9 cellular contexts compared by ENCODE assay signal in the genomic region with DNA sequence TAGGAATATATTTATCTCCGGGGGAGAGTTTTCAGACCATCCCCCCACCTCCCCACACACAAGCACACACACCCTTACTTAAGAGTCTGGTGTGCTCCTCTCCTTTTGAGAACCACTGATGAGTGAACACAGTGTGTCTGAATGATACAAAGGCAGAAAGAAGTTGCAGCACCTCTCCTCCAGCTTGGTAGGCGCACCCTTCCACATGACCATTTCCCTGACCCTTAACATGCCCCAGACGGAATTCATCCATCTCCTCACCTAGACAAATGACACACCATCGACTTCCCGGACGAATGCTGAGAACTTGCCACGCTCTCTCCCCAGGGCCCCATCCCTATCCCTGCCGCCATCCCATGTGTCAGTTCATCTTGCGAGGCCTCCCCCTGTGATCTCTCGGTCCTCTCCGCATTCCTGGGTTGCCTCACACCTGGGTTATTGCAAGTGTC. TPM values are rescaled to one million over a fixed set of nuclear protein-coding genes. Genes with fewer than 3 reads are reported as not detected.
DNase-seq lines count a peak whose midpoint lies in the region; ATAC-seq, FAIRE-seq and TF ChIP-seq lines count a peak whose summit lies in the region.
"Had no signal": no experiment of that assay in that cellular context is flagged by ENCODE, and none has a peak within 500 bp of the region (broad histone marks: within the 10 kb centered on the region; RNA-seq: fewer than 3 reads in every experiment).

No MANE protein-coding gene starts in this region.

- TF ChIP-seq POLR2A in HepG2 (IDR thresholded peaks at IDR 0.05; ENCODE audit: insufficient read depth in 1 of 2, low read depth in 2 of 2, low read length in 2 of 2) (no peak), transverse colon (IDR thresholded peaks at IDR 0.05) (no peak)

- no TSS peak for BruUV-seq in HepG2 (replicated peaks; lab: Mats Ljungman, UMichigan)

- no peak overlapping the region for H2AFZ ChIP-seq in SK-N-SH (ENCODE audit: low read depth)
- no peak overlapping the region for H2AFZ ChIP-seq in HepG2 (ENCODE audit: low read length)

- H3K9me3 ChIP-seq in SK-N-SH (no peaks in the 10 kb centered on the region), HepG2 (ENCODE audit: low read length) (no peaks in the 10 kb centered on the region), transverse colon (no peaks in the 10 kb centered on the region)

- TF ChIP-seq CTCF in SK-N-SH (IDR thresholded peaks at IDR 0.05), result no peak
- TF ChIP-seq CTCF in astrocyte of the spinal cord (IDR thresholded peaks at IDR 0.05; ENCODE audit: low read depth, low read length), result no peak
- TF ChIP-seq CTCF in HepG2 (CRISPR knock-in tag; IDR thresholded peaks at IDR 0.05), result no peak
- TF ChIP-seq CTCF in transverse colon (IDR thresholded peaks at IDR 0.05), result no peak

- CTCF ChIA-PET in SK-N-SH (lab: Yijun Ruan, JAX) (interaction anchor here (1.2 to 2.6 kb wide), 3 partner anchors 12 to 127 kb away, joined by 3 to 9 read pairs (median 4); no protein-coding TSS in a partner anchor), HepG2 (lab: Yijun Ruan, JAX; ENCODE audit: low intra/inter-chr PET ratio, low total read pairs) (no interaction called here)

- intact Hi-C loops in HepG2 (cut with micrococcal nuclease; ENCODE audit: unreplicated experiment) (loop anchor here (2.0 to 10.0 kb wide), 3 partner anchors 39 to 127 kb away; no protein-coding TSS in a partner anchor), transverse colon (cut with DNase I; ENCODE audit: low total_unique reads) (loop anchor here (5.0 to 10.0 kb wide), 2 partner anchors 44 to 217 kb away; partner anchors contain the start of genes IFFO1 and LTBR)

- in situ Hi-C loops in astrocyte of the spinal cord (cut with HindIII; ENCODE audit: low sequenced_read_pairs), result no loop called here
- in situ Hi-C loops in HepG2 (cut with HindIII; ENCODE audit: extremely low pct_ligation_motif_present, low pct_unique_long_range_greater_than_20kb), result loop anchor here (5.0 kb wide), 1 partner anchor 34 kb away; no protein-coding TSS in a partner anchor
- in situ Hi-C loops in transverse colon (cut with MboI; ENCODE audit: low pct_ligation_motif_present in 1 of 4, low pct_unique_long_range_greater_than_20kb in 1 of 4, low sequenced_read_pairs in 3 of 4), result loop anchor here in 3 of 4 donors (10.0 to 25.0 kb wide), 3 partner anchors 117 to 199 kb away; partner anchors contain the start of genes TAPBPL (in 3 of the 3), VAMP1 (in 2 of the 3) and GAPDH (in 1 of the 3)

- peaks cover 45% of the 10 kb centered on the region for H3F3A ChIP-seq in SK-N-SH (replicated peaks; ENCODE audit: insufficient read depth)

- WGBS in SK-N-SH (ENCODE audit: low lambda C conversion rate), result 66% methylated on average over 11 of the region's 11 CpGs
- 40% methylated on average over 11 of the region's 11 CpGs for WGBS in HepG2 (ENCODE audit: low lambda C conversion rate)
- 43 to 55% methylated on average over 10 to 11 of the region's 11 CpGs for WGBS in transverse colon (ENCODE audit: low coverage in 1 of 2), 2 donors

- H3K27ac ChIP-seq in SK-N-SH (ENCODE audit: low read depth in 2 of 2, low read length in 1 of 2), result peak overlapping the region; percentile 96 to 100
- H3K27ac ChIP-seq in HepG2 (ENCODE audit: extremely low read length, insufficient read depth, low read length), result peak overlapping the region; percentile 97
- peak overlapping the region; percentile 94 to 99 (median 98) for H3K27ac ChIP-seq in transverse colon

- no peak for TF ChIP-seq RAD21 in SK-N-SH (IDR thresholded peaks at IDR 0.05; ENCODE audit: low read length)
- TF ChIP-seq RAD21 in HepG2 (CRISPR knock-in tag; IDR thresholded peaks at IDR 0.05), result no peak

- no peak for FAIRE-seq in HepG2 (lab: Jason Lieb, UNC)

- H3K4me2 ChIP-seq in SK-N-SH (peak overlapping the region; percentile 88; the same call in 1 of the 2 replicates), HepG2 (ENCODE audit: low read depth, low read length) (peak overlapping the region; percentile 96)

- H4K20me1 ChIP-seq in SK-N-SH (ENCODE audit: insufficient read depth), result peaks cover 9% of the 10 kb centered on the region; the same call in 1 of the 2 replicates
- H4K20me1 ChIP-seq in HepG2 (ENCODE audit: insufficient read depth, low read length), result no peaks in the 10 kb centered on the region; the same call in 1 of the 2 replicates

- no peak overlapping the region for H3K9ac ChIP-seq in SK-N-SH
- H3K9ac ChIP-seq in HepG2 (ENCODE audit: insufficient read depth, low read depth, low read length), result peak overlapping the region; percentile 95

- ATAC-seq in SK-N-SH treated with all-trans-retinoic acid at 6 μM for 48 hours (no peak), HepG2 (no peak), GM21423 (IDR thresholded peaks at IDR 0.05; ENCODE audit: unreplicated experiment) (no peak)

- POLR2A ChIA-PET in SK-N-SH (lab: Yijun Ruan, JAX), result no interaction called here
- POLR2A ChIA-PET in HepG2 (lab: Yijun Ruan, JAX), result interaction anchor here (0.6 to 11.0 kb wide), 7 partner anchors 7 to 44 kb away, joined by 3 to 278 read pairs (median 72); partner anchors contain the start of gene SCNN1A

- DNase-seq in SK-N-SH (no peak), astrocyte of the spinal cord (ENCODE audit: low read depth, low spot score) (no peak), HepG2 (ENCODE audit: low spot score) (peak; percentile 30), transverse colon (no peak), GM19240 (ENCODE audit: insufficient read length, low spot score) (no peak), NCI-H2029 (lab: John Stamatoyannopoulos, UW) (no peak)
- DNase-seq: activated T-cell treated with anti-CD3 and anti-CD28 coated beads, Interleukin-2, amount 50 U/mL, for 1 hour had no signal

- H3K27me3 ChIP-seq in SK-N-SH (ENCODE audit: insufficient read depth) (no peaks in the 10 kb centered on the region), HepG2 (ENCODE audit: control insufficient read depth in 1 of 2, insufficient read depth in 2 of 2, low read length in 2 of 2) (no peaks in the 10 kb centered on the region; a peak in 1 of 5 replicates), transverse colon (no peaks in the 10 kb centered on the region)

- H3K36me3 ChIP-seq in SK-N-SH (replicated peaks in 1 of 2; ENCODE audit: control insufficient read depth in 1 of 2, insufficient read depth in 2 of 2, low read length in 1 of 2), result peaks cover 8 to 10% of the 10 kb centered on the region in 2 experiments
- H3K36me3 ChIP-seq in HepG2 (replicated peaks in 1 of 2; ENCODE audit: control insufficient read depth in 1 of 2, insufficient read depth in 2 of 2, low read length in 2 of 2), result peaks cover 11 to 15% of the 10 kb centered on the region in 2 experiments; a peak in 4 of 5 replicates
- H3K36me3 ChIP-seq in transverse colon, result peaks cover 0 to 12% (median 5%) of the 10 kb centered on the region in 4 donors

- TF ChIP-seq EP300 in SK-N-SH (IDR thresholded peaks at IDR 0.05; ENCODE audit: borderline replicate concordance in 1 of 2, low read depth in 1 of 2, low read length in 1 of 2) (no peak), HepG2 (IDR thresholded peaks at IDR 0.05; ENCODE audit: low read depth in 2 of 2, low read length in 2 of 2) (no peak), HepG2 (CRISPR knock-in tag; IDR thresholded peaks at IDR 0.05; ENCODE audit: borderline replicate concordance) (no peak), transverse colon (IDR thresholded peaks at IDR 0.05; ENCODE audit: low read depth) (no peak)

- no peaks in the 10 kb centered on the region for H3K9me2 ChIP-seq in SK-N-SH

- H3K4me1 ChIP-seq in SK-N-SH (ENCODE audit: control insufficient read depth in 1 of 2, insufficient read depth in 2 of 2, low read depth in 1 of 2, low read length in 1 of 2) (peaks cover 57 to 66% of the 10 kb centered on the region in 2 experiments), HepG2 (ENCODE audit: insufficient read depth, low read length) (peaks cover 73% of the 10 kb centered on the region), transverse colon (peaks cover 45 to 81% (median 77%) of the 10 kb centered on the region in 4 donors)

- H3K79me2 ChIP-seq in SK-N-SH (ENCODE audit: insufficient read depth) (peaks cover 84% of the 10 kb centered on the region), HepG2 (ENCODE audit: insufficient read depth, low read length) (peaks cover 74% of the 10 kb centered on the region)

- H3K4me3 ChIP-seq in SK-N-SH (ENCODE audit: low read depth in 2 of 2, low read length in 1 of 2) (0 out of 4 replicates have a peak overlapping the region, but pooled peaks of 1 of the 2 experiments have one; percentile 10), astrocyte of the spinal cord (ENCODE audit: low read depth, low read length) (peak overlapping the region; percentile 98), HepG2 (replicated peaks in 1 of 3; ENCODE audit: insufficient read depth in 1 of 3, low read depth in 2 of 3, low read length in 3 of 3) (peak overlapping the region; percentile 58 to 99 (median 97)), transverse colon (peak overlapping the region in 1 of 4 donors; percentile 84)

RNA-seq across cellular contexts. Expression of gene TNFRSF1A, which starts 3.9 kb away (rescaled TPM):
- 68.3 and 92.9 TPM in 2 replicates for polyA plus RNA-seq in SK-N-SH (2012; rRNA removed)
- polyA plus RNA-seq in SK-N-SH (2012; cell fraction: cytosol; rRNA removed), result 86.7 and 93.2 TPM in 2 replicates
- polyA plus RNA-seq in SK-N-SH (2012; cell fraction: nucleus; rRNA removed), result 72.6 and 75.2 TPM in 2 replicates
- total RNA-seq in HepG2 (2016; rRNA removed; fragmentation: Illumina TruSeq; extraction: Trizol), result 21.9 and 41.5 TPM in 2 replicates
- total RNA-seq in HepG2 (2016; cell fraction: cytosol; rRNA removed; fragmentation: Illumina TruSeq; extraction: Trizol; ENCODE audit: low read depth), result 16.3 and 18.0 TPM in 2 replicates
- 28.8 and 36.5 TPM in 2 replicates for total RNA-seq in HepG2 (2016; cell fraction: insoluble cytoplasmic fraction; rRNA removed; fragmentation: Illumina TruSeq; extraction: Trizol)
- 19.8 and 22.3 TPM in 2 replicates for total RNA-seq in HepG2 (2016; cell fraction: membrane; rRNA removed; fragmentation: Illumina TruSeq; extraction: Trizol)
- 36.8 and 40.7 TPM in 2 replicates for total RNA-seq in HepG2 (2016; cell fraction: nucleus; rRNA removed; fragmentation: Illumina TruSeq; extraction: Trizol)
- 41.4 and 61.2 TPM in 2 replicates for polyA plus RNA-seq in HepG2 (2011; rRNA removed)
- 53.0 and 53.4 TPM in 2 replicates for polyA plus RNA-seq in HepG2 (2011; cell fraction: cytosol; rRNA removed)
- 67.2 and 67.4 TPM in 2 replicates for polyA plus RNA-seq in HepG2 (2011; cell fraction: nucleus; rRNA removed)
- polyA plus RNA-seq in HepG2 (2012), result 40.9 and 56.2 TPM in 2 replicates
- 5.2 and 6.8 TPM in 2 replicates for polyA plus RNA-seq in HepG2 (2016; cell fraction: cytosol; fragmentation: Illumina TruSeq; extraction: Trizol; ENCODE audit: low read depth)
- polyA plus RNA-seq in HepG2 (2016; cell fraction: insoluble cytoplasmic fraction; fragmentation: Illumina TruSeq; extraction: Trizol; ENCODE audit: low read depth), result 31.8 and 38.4 TPM in 2 replicates
- 14.3 and 15.5 TPM in 2 replicates for polyA plus RNA-seq in HepG2 (2016; cell fraction: membrane; fragmentation: Illumina TruSeq; extraction: Trizol; ENCODE audit: low read depth)
- 75.7 and 99.5 TPM in 2 replicates for polyA plus RNA-seq in HepG2 (2016; cell fraction: nucleus; fragmentation: Illumina TruSeq; extraction: Trizol; ENCODE audit: insufficient read depth, low read depth)
- 88.8 and 131 TPM in 2 replicates for polyA minus RNA-seq in HepG2 (2011; rRNA and poly(A)+ RNA removed; ENCODE audit: low replicate concordance)
- 52.9 and 68.3 TPM in 2 replicates for polyA minus RNA-seq in HepG2 (2011; cell fraction: cytosol; rRNA and poly(A)+ RNA removed)
- polyA minus RNA-seq in HepG2 (2011; cell fraction: nucleus; rRNA and poly(A)+ RNA removed), result 54.3 and 80.4 TPM in 2 replicates
- total RNA-seq in transverse colon, result 100 to 1,000 TPM; 229 to 317 (median 258) TPM

RNA-seq across cellular contexts. Expression of gene PLEKHG6, which starts 27.5 kb away (rescaled TPM):
- polyA plus RNA-seq in SK-N-SH (2012; rRNA removed) (0.15 and 0.20 TPM in 2 replicates), HepG2 (2011; rRNA removed) (17.0 and 26.8 TPM in 2 replicates)
- 0.10 and 0.13 TPM in 2 replicates for polyA plus RNA-seq in SK-N-SH (2012; cell fraction: cytosol; rRNA removed)
- 0.27 and 0.68 TPM in 2 replicates for polyA plus RNA-seq in SK-N-SH (2012; cell fraction: nucleus; rRNA removed)
- total RNA-seq in HepG2 (2016; rRNA removed; fragmentation: Illumina TruSeq; extraction: Trizol) (13.1 and 18.9 TPM in 2 replicates), transverse colon (100 to 1,000 TPM; 142 to 373 (median 198) TPM)
- 11.1 and 14.7 TPM in 2 replicates for total RNA-seq in HepG2 (2016; cell fraction: cytosol; rRNA removed; fragmentation: Illumina TruSeq; extraction: Trizol; ENCODE audit: low read depth)
- 15.0 and 16.9 TPM in 2 replicates for total RNA-seq in HepG2 (2016; cell fraction: insoluble cytoplasmic fraction; rRNA removed; fragmentation: Illumina TruSeq; extraction: Trizol)
- 23.7 TPM in 2 replicates for total RNA-seq in HepG2 (2016; cell fraction: membrane; rRNA removed; fragmentation: Illumina TruSeq; extraction: Trizol)
- 15.6 and 19.7 TPM in 2 replicates for total RNA-seq in HepG2 (2016; cell fraction: nucleus; rRNA removed; fragmentation: Illumina TruSeq; extraction: Trizol)
- polyA plus RNA-seq in HepG2 (2011; cell fraction: cytosol; rRNA removed), result 12.8 and 29.8 TPM in 2 replicates
- 20.1 and 50.9 TPM in 2 replicates for polyA plus RNA-seq in HepG2 (2011; cell fraction: nucleus; rRNA removed)
- polyA plus RNA-seq in HepG2 (2012), result 16.4 and 22.2 TPM in 2 replicates
- polyA plus RNA-seq in HepG2 (2016; cell fraction: cytosol; fragmentation: Illumina TruSeq; extraction: Trizol; ENCODE audit: low read depth), result 16.0 and 16.1 TPM in 2 replicates
- polyA plus RNA-seq in HepG2 (2016; cell fraction: insoluble cytoplasmic fraction; fragmentation: Illumina TruSeq; extraction: Trizol; ENCODE audit: low read depth), result 15.2 and 21.6 TPM in 2 replicates
- 20.3 and 26.3 TPM in 2 replicates for polyA plus RNA-seq in HepG2 (2016; cell fraction: membrane; fragmentation: Illumina TruSeq; extraction: Trizol; ENCODE audit: low read depth)
- polyA plus RNA-seq in HepG2 (2016; cell fraction: nucleus; fragmentation: Illumina TruSeq; extraction: Trizol; ENCODE audit: insufficient read depth, low read depth), result 28.0 and 30.9 TPM in 2 replicates
- 0.70 and 23.3 TPM in 2 replicates for polyA minus RNA-seq in HepG2 (2011; rRNA and poly(A)+ RNA removed; ENCODE audit: low replicate concordance)
- polyA minus RNA-seq in HepG2 (2011; cell fraction: cytosol; rRNA and poly(A)+ RNA removed), result 8.8 and 12.8 TPM in 2 replicates
- polyA minus RNA-seq in HepG2 (2011; cell fraction: nucleus; rRNA and poly(A)+ RNA removed), result 13.3 and 16.5 TPM in 2 replicates

RNA-seq across cellular contexts. Expression of gene SCNN1A, which starts 37.4 kb away (rescaled TPM):
- polyA plus RNA-seq in SK-N-SH (2012; rRNA removed) (0.71 and 1.6 TPM in 2 replicates), HepG2 (2011; rRNA removed) (14.6 and 32.8 TPM in 2 replicates)
- 0.97 and 0.98 TPM in 2 replicates for polyA plus RNA-seq in SK-N-SH (2012; cell fraction: cytosol; rRNA removed)
- 1.2 and 1.6 TPM in 2 replicates for polyA plus RNA-seq in SK-N-SH (2012; cell fraction: nucleus; rRNA removed)
- total RNA-seq in HepG2 (2016; rRNA removed; fragmentation: Illumina TruSeq; extraction: Trizol) (0.63 and 1.5 TPM in 2 replicates), transverse colon (100 to 1,000 TPM; 151 to 757 (median 502) TPM)
- total RNA-seq in HepG2 (2016; cell fraction: cytosol; rRNA removed; fragmentation: Illumina TruSeq; extraction: Trizol; ENCODE audit: low read depth), result 0.71 and 1.2 TPM in 2 replicates
- total RNA-seq in HepG2 (2016; cell fraction: insoluble cytoplasmic fraction; rRNA removed; fragmentation: Illumina TruSeq; extraction: Trizol), result 0.71 and 1.6 TPM in 2 replicates
- 0.72 and 0.87 TPM in 2 replicates for total RNA-seq in HepG2 (2016; cell fraction: membrane; rRNA removed; fragmentation: Illumina TruSeq; extraction: Trizol)
- 1.8 and 5.0 TPM in 2 replicates for total RNA-seq in HepG2 (2016; cell fraction: nucleus; rRNA removed; fragmentation: Illumina TruSeq; extraction: Trizol)
- 6.1 and 12.5 TPM in 2 replicates for polyA plus RNA-seq in HepG2 (2011; cell fraction: cytosol; rRNA removed)
- polyA plus RNA-seq in HepG2 (2011; cell fraction: nucleus; rRNA removed), result 24.9 and 39.4 TPM in 2 replicates
- 17.5 and 19.3 TPM in 2 replicates for polyA plus RNA-seq in HepG2 (2012)
- 0.22 and 0.41 TPM in 2 replicates for polyA plus RNA-seq in HepG2 (2016; cell fraction: cytosol; fragmentation: Illumina TruSeq; extraction: Trizol; ENCODE audit: low read depth)
- polyA plus RNA-seq in HepG2 (2016; cell fraction: insoluble cytoplasmic fraction; fragmentation: Illumina TruSeq; extraction: Trizol; ENCODE audit: low read depth), result 1.0 and 1.6 TPM in 2 replicates
- 0.66 and 1.1 TPM in 2 replicates for polyA plus RNA-seq in HepG2 (2016; cell fraction: membrane; fragmentation: Illumina TruSeq; extraction: Trizol; ENCODE audit: low read depth)
- 4.0 and 5.1 TPM in 2 replicates for polyA plus RNA-seq in HepG2 (2016; cell fraction: nucleus; fragmentation: Illumina TruSeq; extraction: Trizol; ENCODE audit: insufficient read depth, low read depth)
- polyA minus RNA-seq in HepG2 (2011; rRNA and poly(A)+ RNA removed; ENCODE audit: low replicate concordance), result 9.5 and 30.0 TPM in 2 replicates
- polyA minus RNA-seq in HepG2 (2011; cell fraction: cytosol; rRNA and poly(A)+ RNA removed), result 5.9 and 14.3 TPM in 2 replicates
- polyA minus RNA-seq in HepG2 (2011; cell fraction: nucleus; rRNA and poly(A)+ RNA removed), result 10.9 and 24.2 TPM in 2 replicates

RNA-seq across cellular contexts. Expression of gene LTBR, which starts 46.0 kb away (rescaled TPM):
- polyA plus RNA-seq in SK-N-SH (2012; rRNA removed) (0.10 and 0.12 TPM in 2 replicates), HepG2 (2011; rRNA removed) (31.4 and 39.0 TPM in 2 replicates)
- polyA plus RNA-seq in SK-N-SH (2012; cell fraction: cytosol; rRNA removed), result 0.03 and 0.06 TPM in 2 replicates
- 0.32 and 0.73 TPM in 2 replicates for polyA plus RNA-seq in SK-N-SH (2012; cell fraction: nucleus; rRNA removed)
- total RNA-seq in HepG2 (2016; rRNA removed; fragmentation: Illumina TruSeq; extraction: Trizol) (12.1 and 34.8 TPM in 2 replicates), transverse colon (100 to 1,000 TPM; 148 to 367 (median 208) TPM)
- total RNA-seq in HepG2 (2016; cell fraction: cytosol; rRNA removed; fragmentation: Illumina TruSeq; extraction: Trizol; ENCODE audit: low read depth), result 24.4 and 24.5 TPM in 2 replicates
- 11.6 and 40.0 TPM in 2 replicates for total RNA-seq in HepG2 (2016; cell fraction: insoluble cytoplasmic fraction; rRNA removed; fragmentation: Illumina TruSeq; extraction: Trizol)
- 34.7 and 35.3 TPM in 2 replicates for total RNA-seq in HepG2 (2016; cell fraction: membrane; rRNA removed; fragmentation: Illumina TruSeq; extraction: Trizol)
- total RNA-seq in HepG2 (2016; cell fraction: nucleus; rRNA removed; fragmentation: Illumina TruSeq; extraction: Trizol), result 39.7 and 43.6 TPM in 2 replicates
- 23.7 and 29.3 TPM in 2 replicates for polyA plus RNA-seq in HepG2 (2011; cell fraction: cytosol; rRNA removed)
- polyA plus RNA-seq in HepG2 (2011; cell fraction: nucleus; rRNA removed), result 82.9 and 92.1 TPM in 2 replicates
- polyA plus RNA-seq in HepG2 (2012), result 25.8 and 37.8 TPM in 2 replicates
- polyA plus RNA-seq in HepG2 (2016; cell fraction: cytosol; fragmentation: Illumina TruSeq; extraction: Trizol; ENCODE audit: low read depth), result 19.3 and 21.0 TPM in 2 replicates
- 16.0 and 16.4 TPM in 2 replicates for polyA plus RNA-seq in HepG2 (2016; cell fraction: insoluble cytoplasmic fraction; fragmentation: Illumina TruSeq; extraction: Trizol; ENCODE audit: low read depth)
- 27.4 and 28.3 TPM in 2 replicates for polyA plus RNA-seq in HepG2 (2016; cell fraction: membrane; fragmentation: Illumina TruSeq; extraction: Trizol; ENCODE audit: low read depth)
- 117 and 123 TPM in 2 replicates for polyA plus RNA-seq in HepG2 (2016; cell fraction: nucleus; fragmentation: Illumina TruSeq; extraction: Trizol; ENCODE audit: insufficient read depth, low read depth)
- 16.2 and 29.7 TPM in 2 replicates for polyA minus RNA-seq in HepG2 (2011; rRNA and poly(A)+ RNA removed; ENCODE audit: low replicate concordance)
- 11.5 and 14.0 TPM in 2 replicates for polyA minus RNA-seq in HepG2 (2011; cell fraction: cytosol; rRNA and poly(A)+ RNA removed)
- 22.4 and 34.2 TPM in 2 replicates for polyA minus RNA-seq in HepG2 (2011; cell fraction: nucleus; rRNA and poly(A)+ RNA removed)

Comparison
In these comparisons a context has a peak if more than half of its experiments do, and no peak if none do; other contexts are left out.
1. RNA of gene SCNN1A, which starts 37.4 kb away (total RNA-seq): 151 to 757 TPM in transverse colon; 0.63 to 5.0 TPM in HepG2; every median in the first group is over 10 times any median in the second.
2. Peak in every context shown above with its lines, with median percentiles within 50 percentile points of each other: H3K27ac ChIP-seq.